5 cellular contexts compared by ENCODE assay signal in the genomic region with DNA sequence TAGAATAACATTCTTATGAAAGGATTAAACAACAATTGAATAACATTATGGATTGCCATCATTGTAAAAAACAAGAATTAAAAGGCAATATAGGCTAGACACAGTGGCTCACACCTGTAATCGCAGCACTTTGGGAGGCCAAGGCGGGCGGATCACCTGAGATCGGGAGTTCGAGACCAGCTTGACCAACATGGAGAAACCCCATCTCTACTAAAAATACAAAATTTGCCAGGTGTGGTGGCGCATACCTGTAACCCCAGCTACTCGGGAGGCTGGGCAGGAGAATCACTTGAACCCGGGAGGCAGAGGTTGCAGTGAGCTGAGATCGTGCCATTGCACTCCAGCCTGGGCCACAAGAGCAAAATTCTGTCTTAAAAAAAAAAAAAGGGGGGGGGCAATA.
DNase-seq lines count a peak whose midpoint lies in the region; ATAC-seq, FAIRE-seq and TF ChIP-seq lines count a peak whose summit lies in the region.
"Not testable (repeated sequence)": the region's sequence is repeated elsewhere in the genome, so short reads cannot be mapped to it uniquely, and the experiment has no call there.

No MANE protein-coding gene starts in this region.

- not testable (repeated sequence) for FAIRE-seq in K562 (lab: Jason Lieb, UNC)

- not testable (repeated sequence) for H3K9me2 ChIP-seq in PC-3 (replicated peaks; ENCODE audit: low read length); hepatocyte (replicated peaks; ENCODE audit: insufficient read depth)

- not testable (repeated sequence) for H3K4me3 Mint-ChIP-seq in Calu3 (ENCODE audit: low read depth, unreplicated experiment); activated CD4-positive, alpha-beta T cell treated with anti-CD3 and anti-CD28 coated beads, Interleukin-2, amount 10 ng/mL, durations not matched to agents 24 days and 14 days

- H3K27ac ChIP-seq in PC-3 (ENCODE audit: low read length) = peak overlapping the region; percentile 74; the same call in 1 of the 2 replicates
- not testable (repeated sequence) for H3K27ac ChIP-seq in K562 (ENCODE audit: extremely low read depth, low read depth, low read length)
- peak overlapping the region; percentile 39 for H3K27ac ChIP-seq in hepatocyte

- peaks cover 16% of the 10 kb centered on the region for H3K4me1 ChIP-seq in PC-3 (ENCODE audit: insufficient read depth, low read length)
- H3K4me1 ChIP-seq in K562 (replicated peaks in 1 of 2; ENCODE audit: control insufficient read depth in 2 of 2, insufficient read depth in 2 of 2, low read length in 2 of 2); hepatocyte (ENCODE audit: insufficient read depth): not testable (repeated sequence)

- not testable (repeated sequence) for BruUV-seq in Calu3 (replicated peaks; lab: Mats Ljungman, UMichigan); PC-3 (replicated peaks; lab: Mats Ljungman, UMichigan); K562 (replicated peaks; lab: Mats Ljungman, UMichigan)

- not testable (repeated sequence) for H3K27me3 ChIP-seq in PC-3 (ENCODE audit: low read length); K562 (ENCODE audit: control insufficient read depth in 2 of 2, insufficient read depth in 2 of 2, low read length in 2 of 2); hepatocyte

- not testable (repeated sequence) for H3K36me3 ChIP-seq in PC-3 (ENCODE audit: low read depth, low read length); hepatocyte (replicated peaks; ENCODE audit: insufficient read depth, low read depth)
- H3K36me3 ChIP-seq in K562 (ENCODE audit: control insufficient read depth, insufficient read depth, low read length) = peaks cover 77% of the 10 kb centered on the region

- H3F3A ChIP-seq in PC-3 (ENCODE audit: low read length, unreplicated experiment) = not testable (repeated sequence)

- intact Hi-C loops in Calu3 (cut with micrococcal nuclease; ENCODE audit: unreplicated experiment); activated CD4-positive, alpha-beta T cell treated with anti-CD3 and anti-CD28 coated beads, Interleukin-2, amount 10 ng/mL, durations not matched to agents 24 days and 14 days (cut with micrococcal nuclease); K562 (cut with micrococcal nuclease): not testable (repeated sequence)
- intact Hi-C loops in PC-3 (cut with micrococcal nuclease) = loop anchor here (2.0 kb wide), 1 partner anchor 16 kb away; a partner anchor contains a TSS

- H3K9me3 Mint-ChIP-seq in Calu3 (ENCODE audit: low read depth, unreplicated experiment); activated CD4-positive, alpha-beta T cell treated with anti-CD3 and anti-CD28 coated beads, Interleukin-2, amount 10 ng/mL, durations not matched to agents 24 days and 14 days: not testable (repeated sequence)

- not testable (repeated sequence) for H3K9me1 ChIP-seq in K562 (ENCODE audit: control insufficient read depth, insufficient read depth, low read length)

- peaks cover 24% of the 10 kb centered on the region for H3K4me1 Mint-ChIP-seq in Calu3 (ENCODE audit: low read depth, unreplicated experiment)
- H3K4me1 Mint-ChIP-seq in activated CD4-positive, alpha-beta T cell treated with anti-CD3 and anti-CD28 coated beads, Interleukin-2, amount 10 ng/mL, durations not matched to agents 24 days and 14 days = not testable (repeated sequence)

- not testable (repeated sequence) for H3K9ac ChIP-seq in PC-3 (ENCODE audit: low read length); K562 (ENCODE audit: insufficient read depth in 1 of 2, low read depth in 2 of 2, low read length in 2 of 2)

- H4K20me1 ChIP-seq in PC-3 (ENCODE audit: low read length); K562 (replicated peaks; ENCODE audit: control insufficient read depth, insufficient read depth, low read length); hepatocyte (ENCODE audit: insufficient read depth, poor library complexity, severe bottlenecking): not testable (repeated sequence)

- not testable (repeated sequence) for ATAC-seq in PC-3, K562

- POLR2A ChIA-PET in PC-3 (lab: Charles Lee; ENCODE audit: unreplicated experiment) (interaction anchor here (0.6 to 1.6 kb wide), 4 partner anchors 11 to 44 kb away, joined by 3 to 9 read pairs (median 8); a partner anchor contains a TSS), K562 (lab: Yijun Ruan, JAX) (interaction anchor here (0.6 to 5.9 kb wide), 10 partner anchors 8 to 168 kb away, joined by 3 to 152 read pairs (median 6); a partner anchor contains a TSS)

- H2AFZ ChIP-seq in PC-3 (ENCODE audit: low read length); K562 (ENCODE audit: low read depth, low read length); hepatocyte: not testable (repeated sequence)

- in situ Hi-C loops in K562 (cut with MboI) = not testable (repeated sequence)

- H3K27ac Mint-ChIP-seq in Calu3 (ENCODE audit: unreplicated experiment) = peak overlapping the region; percentile 62
- H3K27ac Mint-ChIP-seq in activated CD4-positive, alpha-beta T cell treated with anti-CD3 and anti-CD28 coated beads, Interleukin-2, amount 10 ng/mL, durations not matched to agents 24 days and 14 days = not testable (repeated sequence)

- H3K9me3 ChIP-seq in PC-3 (ENCODE audit: low read length); K562 (replicated peaks; ENCODE audit: control insufficient read depth, insufficient read depth, low read depth, low read length); hepatocyte (ENCODE audit: low read depth): not testable (repeated sequence)

- H3K36me3 Mint-ChIP-seq in Calu3 (ENCODE audit: insufficient read depth, unreplicated experiment); activated CD4-positive, alpha-beta T cell treated with anti-CD3 and anti-CD28 coated beads, Interleukin-2, amount 10 ng/mL, durations not matched to agents 24 days and 14 days (ENCODE audit: low read depth): not testable (repeated sequence)

- peak; percentile 52 for TF ChIP-seq POLR2A in K562 (conservative IDR thresholded peaks at IDR 0.05)

- H3K4me2 ChIP-seq in PC-3 (ENCODE audit: low read length); K562 (ENCODE audit: insufficient read depth, low read length); hepatocyte: not testable (repeated sequence)

- WGBS in K562 (ENCODE audit: insufficient coverage, low coverage, missing lambda C conversion rate) = 96% methylated on average over 9 of the region's 9 CpGs
- WGBS in hepatocyte (ENCODE audit: low lambda C conversion rate, missing lambda C conversion rate) = 97% methylated on average over 9 of the region's 9 CpGs

- not testable (repeated sequence) for TF ChIP-seq EP300 in K562 (IDR thresholded peaks at IDR 0.05; ENCODE audit: low read length)

- not testable (repeated sequence) for DNase-seq in Calu3; PC-3; K562 (ENCODE audit: extremely low read depth in 1 of 4, low spot score in 3 of 4); hepatocyte (ENCODE audit: low spot score)
- DNase-seq in activated CD4-positive, alpha-beta T cell treated with anti-CD3 and anti-CD28 coated beads, Interleukin-2, amount 10 ng/mL, durations not matched to agents 24 days and 14 days = peak; percentile 28

- not testable (repeated sequence) for H3K4me3 ChIP-seq in PC-3 (ENCODE audit: low read length); K562; hepatocyte

- H3K79me2 ChIP-seq in PC-3 (ENCODE audit: low read length); hepatocyte: not testable (repeated sequence)
- peaks cover 11% of the 10 kb centered on the region for H3K79me2 ChIP-seq in K562 (ENCODE audit: control insufficient read depth, insufficient read depth, low read length)

- TF ChIP-seq RAD21 in K562 (CRISPR knock-in tag; conservative IDR thresholded peaks at IDR 0.05 in 1 of 2, IDR thresholded peaks at IDR 0.05 in 1 of 2) = not testable (repeated sequence)

- CTCF ChIA-PET in Calu3 (lab: Charles Lee) (interaction anchor here (0.5 to 1.2 kb wide), 3 partner anchors 8 to 13 kb away, joined by 3 read pairs; a partner anchor contains a TSS), PC-3 (lab: Charles Lee) (interaction anchor here (0.5 kb wide), 1 partner anchor 37 kb away, joined by 4 read pairs; no protein-coding TSS in a partner anchor)
- CTCF ChIA-PET in K562 (lab: Yijun Ruan, JAX; ENCODE audit: low intra/inter-chr PET ratio) = not testable (repeated sequence)

- TF ChIP-seq CTCF in Calu3 (IDR thresholded peaks at IDR 0.05; ENCODE audit: unreplicated experiment); PC-3 (conservative IDR thresholded peaks at IDR 0.05; ENCODE audit: low read depth, low read length); K562 (IDR thresholded peaks at IDR 0.05 in 2 of 3, conservative IDR thresholded peaks at IDR 0.05 in 1 of 3; ENCODE audit: insufficient read depth in 2 of 3, low read depth in 1 of 3, low read length in 3 of 3); hepatocyte (IDR thresholded peaks at IDR 0.05; ENCODE audit: poor library complexity): not testable (repeated sequence)

- not testable (repeated sequence) for H3K27me3 Mint-ChIP-seq in Calu3 (ENCODE audit: unreplicated experiment)
- peaks cover 12% of the 10 kb centered on the region for H3K27me3 Mint-ChIP-seq in activated CD4-positive, alpha-beta T cell treated with anti-CD3 and anti-CD28 coated beads, Interleukin-2, amount 10 ng/mL, durations not matched to agents 24 days and 14 days

TF ChIP-seq in K562, 482 proteins besides CTCF, POLR2A, EP300 and RAD21:
- TF ChIP-seq SUPT5H (IDR thresholded peaks at IDR 0.05) = peak; percentile 53; the same call in 1 of the 2 replicates
